ENCODE assay signal across 8 cellular contexts in the genomic region with DNA sequence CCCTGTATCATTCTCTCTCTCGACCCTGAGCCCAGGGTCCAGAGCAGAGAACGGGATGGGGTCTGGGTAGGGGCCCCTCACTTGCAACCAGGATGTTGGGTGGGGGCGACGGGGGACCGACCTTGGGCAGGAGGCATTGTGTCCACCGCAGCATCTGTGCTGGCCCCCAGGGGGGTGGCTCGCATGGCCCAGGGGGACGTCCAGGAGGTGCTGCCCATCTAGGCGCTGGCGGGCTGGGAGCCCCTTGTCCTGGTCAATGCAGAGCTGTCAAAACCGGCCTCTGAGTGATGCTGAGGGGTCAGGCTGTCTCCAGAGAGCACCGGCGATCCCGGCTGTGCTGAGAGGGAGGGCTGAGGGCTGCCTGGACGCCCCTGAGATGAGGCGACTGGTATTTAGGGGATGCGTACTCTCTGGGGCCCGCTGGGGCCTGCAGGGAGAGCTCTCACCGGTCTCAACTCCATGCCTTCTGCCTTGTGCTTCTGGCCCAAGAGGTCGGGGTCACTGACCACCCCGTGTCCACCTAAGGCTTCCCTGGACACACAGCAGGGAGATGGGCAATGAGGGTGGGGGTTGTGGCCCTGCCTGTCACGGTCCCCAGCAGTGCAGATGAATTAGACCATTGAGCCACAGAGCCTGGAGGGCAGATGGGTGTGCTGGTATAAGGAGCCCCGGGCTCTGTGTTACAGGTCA. TPM values are rescaled to one million over a fixed set of nuclear protein-coding genes. Genes with fewer than 3 reads are reported as not detected.
DNase-seq lines count a peak whose midpoint lies in the region; ATAC-seq and TF ChIP-seq lines count a peak whose summit lies in the region.

No MANE protein-coding gene starts in this region.

- H3K36me3 ChIP-seq in breast epithelium: peaks cover 4% of the 10 kb centered on the region
- peaks cover 7% of the 10 kb centered on the region for H3K36me3 ChIP-seq in mucosa of descending colon (ENCODE audit: low read depth)

- H3K27ac ChIP-seq in breast epithelium: peak overlapping the region; percentile 71 to 96

- intact Hi-C loops in breast epithelium (cut with DNase I; ENCODE audit: low total_unique reads): no loop called here
- intact Hi-C loops in mucosa of descending colon (cut with DNase I, micrococcal nuclease): no loop called here

- H3K4me1 ChIP-seq in breast epithelium (peaks cover 0 to 13% of the 10 kb centered on the region in 2 donors), mucosa of descending colon (ENCODE audit: low read depth) (peaks cover 62% of the 10 kb centered on the region)

- ATAC-seq in mucosa of descending colon (peak; percentile 26), HG03108 (IDR thresholded peaks at IDR 0.05; ENCODE audit: unreplicated experiment) (no peak), GM18909 (IDR thresholded peaks at IDR 0.05; ENCODE audit: poor library complexity, unreplicated experiment) (no peak), HG03520 (IDR thresholded peaks at IDR 0.05; ENCODE audit: unreplicated experiment) (no peak)

- TF ChIP-seq POLR2A in breast epithelium (IDR thresholded peaks at IDR 0.05): no peak

- TF ChIP-seq CTCF in breast epithelium (IDR thresholded peaks at IDR 0.05) (no peak), mucosa of descending colon (IDR thresholded peaks at IDR 0.05) (no peak)

- no peaks in the 10 kb centered on the region for H3K9me3 ChIP-seq in breast epithelium
- no peaks in the 10 kb centered on the region for H3K9me3 ChIP-seq in mucosa of descending colon

- H3K4me3 ChIP-seq in breast epithelium (peak overlapping the region in 1 of 3 donors; percentile 46), mucosa of descending colon (no peak overlapping the region)

- no peaks in the 10 kb centered on the region for H3K27me3 ChIP-seq in breast epithelium

- peak; percentile 41 for DNase-seq in A172 (ENCODE audit: low spot score)
- peak; percentile 10 for DNase-seq in HCEC 1CT
- no peak for DNase-seq in breast epithelium (ENCODE audit: low spot score in 2 of 2)
- DNase-seq in mucosa of descending colon: peak in 2 of 3 donors; percentile 55 to 57
- DNase-seq in NCI-H2196 (lab: John Stamatoyannopoulos, UW; ENCODE audit: unreplicated experiment): no peak

RNA-seq across cellular contexts. Expression of a gene that starts 8.5 kb away (rescaled TPM):
- total RNA-seq in A172 (2014; rRNA removed; shearing (Covaris generic)): 1,527 and 1,817 TPM in 2 replicates
- 1,000 to 10,000 TPM; 2,169 to 2,630 (median 2,424) TPM for total RNA-seq in breast epithelium
- 1,000 to 10,000 TPM in 2 of 3 donors, 100 to 1,000 TPM in 1; 873 to 1,110 (median 1,027) TPM for total RNA-seq in mucosa of descending colon

RNA-seq across cellular contexts. Expression of a gene that starts 13.6 kb away (rescaled TPM):
- total RNA-seq in A172 (2014; rRNA removed; shearing (Covaris generic)): not detected in 2 replicates
- 10 to 100 TPM in 2 of 3 donors, 1 to 10 TPM in 1; 1.6 to 28.3 (median 11.5) TPM for total RNA-seq in breast epithelium
- total RNA-seq in mucosa of descending colon: 1 to 10 TPM in 2 of 3 donors, under 1 TPM in 1; 0.67 to 7.7 (median 4.3) TPM

RNA-seq across cellular contexts. Expression of a gene that starts 18.1 kb away (rescaled TPM):
- 222 and 277 TPM in 2 replicates for total RNA-seq in A172 (2014; rRNA removed; shearing (Covaris generic))
- total RNA-seq in breast epithelium (10 to 100 TPM; 59.5 to 80.3 (median 74.4) TPM), mucosa of descending colon (10 to 100 TPM; 35.0 to 40.3 (median 35.2) TPM)

RNA-seq across cellular contexts. Expression of a gene that starts 19.8 kb away (rescaled TPM):
- 405 and 408 TPM in 2 replicates for total RNA-seq in A172 (2014; rRNA removed; shearing (Covaris generic))
- 10 to 100 TPM; 16.5 to 37.3 (median 24.6) TPM for total RNA-seq in breast epithelium
- 100 to 1,000 TPM in 2 of 3 donors, 10 to 100 TPM in 1; 79.9 to 176 (median 113) TPM for total RNA-seq in mucosa of descending colon

RNA-seq across cellular contexts. Expression of a gene that starts 33.4 kb away (rescaled TPM):
- not detected in 2 replicates for total RNA-seq in A172 (2014; rRNA removed; shearing (Covaris generic))
- total RNA-seq in breast epithelium: 1 to 10 TPM; 1.3 to 2.9 (median 1.8) TPM
- 1 to 10 TPM in 2 of 3 donors, not detected in 1; 2.4 to 3.5 TPM for total RNA-seq in mucosa of descending colon

Comparison
In these comparisons a context has a peak if more than half of its experiments do, and no peak if none do; other contexts are left out.
1. DNase-seq: peak in A172 (single experiment), HCEC 1CT (single experiment) and mucosa of descending colon (2 of 3); none in breast epithelium (0 of 2) and NCI-H2196 (single experiment).